Comparison of ENCODE assay signal across 14 cellular contexts in genomic region chr10:8037199-8037801, GRCh38. TPM values are rescaled to one million over a fixed set of nuclear protein-coding genes. Genes with fewer than 3 reads are reported as not detected.
DNase-seq lines count a peak whose midpoint lies in the region; ATAC-seq, FAIRE-seq and TF ChIP-seq lines count a peak whose summit lies in the region.
"Had no signal": no experiment of that assay in that cellular context is flagged by ENCODE, and none has a peak within 500 bp of the region (broad histone marks: within the 10 kb centered on the region; RNA-seq: fewer than 3 reads in every experiment).

No MANE protein-coding gene starts in this region.

- H3K27me3 Mint-ChIP-seq in T-cell (peaks cover 67 to 81% of the 10 kb centered on the region in 2 donors), endothelial cell (ENCODE audit: unreplicated experiment) (peaks cover 30% of the 10 kb centered on the region), progenitor cell of endocrine pancreas (peaks cover 88% of the 10 kb centered on the region)

- FAIRE-seq in H54 (lab: Jason Lieb, UNC), result no peak
- FAIRE-seq: small intestine had no signal

- no peak for ATAC-seq in T-cell (replicated peaks in 1 of 4)
- ATAC-seq: naive thymus-derived CD8-positive, alpha-beta T cell had no signal

- H3K4me3 Mint-ChIP-seq in T-cell (peak overlapping the region in 2 of 3 donors; percentile 22 to 39), endothelial cell (ENCODE audit: unreplicated experiment) (peak overlapping the region; percentile 67), progenitor cell of endocrine pancreas (ENCODE audit: low read depth) (peak overlapping the region; percentile 19)

- TF ChIP-seq CTCF in endothelial cell (IDR thresholded peaks at IDR 0.05; ENCODE audit: unreplicated experiment) (no peak), progenitor cell of endocrine pancreas (IDR thresholded peaks at IDR 0.05; ENCODE audit: unreplicated experiment) (no peak)

- H3K27ac Mint-ChIP-seq in T-cell (peak overlapping the region; percentile 64 to 78), endothelial cell (ENCODE audit: unreplicated experiment) (no peak overlapping the region), progenitor cell of endocrine pancreas (peak overlapping the region; percentile 80)

- DNase-seq in activated CD4-positive, alpha-beta T cell treated with anti-CD3 and anti-CD28 coated beads for 48 hours, result peak; percentile 15
- no peak for DNase-seq in activated CD4-positive, alpha-beta T cell treated with anti-CD3 and anti-CD28 coated beads, Interleukin-2, amount 50 U/mL, for 1 hour
- peak in 2 of 34 experiments; percentile 5 to 12 for DNase-seq in T-cell
- DNase-seq in endothelial cell (ENCODE audit: low spot score), result peak; percentile 22
- DNase-seq in progenitor cell of endocrine pancreas (ENCODE audit: low spot score, unreplicated experiment), result no peak
- no peak for DNase-seq in H4 (ENCODE audit: low spot score)
- DNase-seq in H54 (ENCODE audit: insufficient read length, low spot score), result no peak
- no peak for DNase-seq in cardiac septum (ENCODE audit: low spot score)
- DNase-seq: GDM1, NCI-H1694, NCI-H69, substantia nigra had no signal

- TF ChIP-seq POLR2A in H54 (IDR thresholded peaks at IDR 0.05; ENCODE audit: low read depth, low read length), result no peak

- intact Hi-C loops in cardiac septum (cut with DNase I), result no loop called here

- CTCF ChIA-PET in T-cell (lab: Charles Lee), result interaction anchor here in 1 of 2 donors (0.6 kb wide), 1 partner anchor 1257 kb away, joined by 4 read pairs; no protein-coding TSS in a partner anchor

- H3K4me1 Mint-ChIP-seq in T-cell (peaks cover 33 to 41% (median 40%) of the 10 kb centered on the region in 3 donors), endothelial cell (ENCODE audit: unreplicated experiment) (peaks cover 35% of the 10 kb centered on the region), progenitor cell of endocrine pancreas (ENCODE audit: low read depth) (peaks cover 4% of the 10 kb centered on the region)

- POLR2A ChIA-PET in T-cell (lab: Charles Lee), result no interaction called here

- H3K9me3 Mint-ChIP-seq in T-cell (peaks cover 0 to 9% (median 2%) of the 10 kb centered on the region in 3 donors), endothelial cell (ENCODE audit: unreplicated experiment) (no peaks in the 10 kb centered on the region), progenitor cell of endocrine pancreas (ENCODE audit: low read depth) (no peaks in the 10 kb centered on the region)

- H3K36me3 Mint-ChIP-seq in T-cell, result no peaks in the 10 kb centered on the region
- H3K36me3 Mint-ChIP-seq in endothelial cell (ENCODE audit: low read depth, unreplicated experiment), result no peaks in the 10 kb centered on the region
- H3K36me3 Mint-ChIP-seq in progenitor cell of endocrine pancreas (ENCODE audit: insufficient read depth), result no peaks in the 10 kb centered on the region

RNA-seq across cellular contexts. Expression of gene GATA3, which starts 17.2 kb away (rescaled TPM):
- total RNA-seq in T-cell, result 10 to 100 TPM; 47.2 to 98.1 (median 59.9) TPM
- total RNA-seq in endothelial cell (ENCODE audit: unreplicated experiment), result 70.9 TPM
- total RNA-seq in progenitor cell of endocrine pancreas, result 2.7 and 4.6 TPM in 2 replicates
- total RNA-seq in H4 (2014; rRNA removed; shearing (Covaris generic)), result 0.21 and 0.64 TPM in 2 replicates
- total RNA-seq in cardiac septum, result 1.2 TPM

Comparison
In these comparisons a context has a peak if more than half of its experiments do, and no peak if none do; other contexts are left out.
1. DNase-seq: peak in activated CD4-positive, alpha-beta T cell treated with anti-CD3 and anti-CD28 coated beads for 48 hours (single experiment) and endothelial cell (single experiment); none in activated CD4-positive, alpha-beta T cell treated with anti-CD3 and anti-CD28 coated beads, Interleukin-2, amount 50 U/mL, for 1 hour (single experiment), progenitor cell of endocrine pancreas (single experiment), H4 (single experiment), H54 (single experiment) and cardiac septum (single experiment).
2. Peak in every context shown above with its lines, with median percentiles within 50 percentile points of each other: H3K4me3 Mint-ChIP-seq.